Comparison of ENCODE assay signal across 8 cellular contexts in genomic region chr15:39579487-39580116, GRCh38. TPM values are rescaled to one million over a fixed set of nuclear protein-coding genes. Genes with fewer than 3 reads are reported as not detected.
DNase-seq lines count a peak whose midpoint lies in the region; ATAC-seq and TF ChIP-seq lines count a peak whose summit lies in the region.

No MANE protein-coding gene starts in this region.

- H3K4me3 ChIP-seq in mucosa of stomach (ENCODE audit: low read length) = peak overlapping the region; percentile 54

- TF ChIP-seq CTCF in GM13977 (IDR thresholded peaks at IDR 0.05; ENCODE audit: extremely low read depth, insufficient read depth, missing control alignments) = no peak

- DNase-seq in DMS79 treated with DMSO at 0.1 percent for 48 hours (lab: John Stamatoyannopoulos, UW) (peak; percentile 15), DMS79 (lab: John Stamatoyannopoulos, UW) (no peak), RKO (ENCODE audit: low spot score) (peak; percentile 53), GM13977 (ENCODE audit: low spot score) (no peak)
- DNase-seq in activated naive CD4-positive, alpha-beta T cell (lab: John Stamatoyannopoulos, UW) = no peak

- in situ Hi-C loops in GM13977 (cut with MboI; ENCODE audit: low pct_unique_long_range_greater_than_20kb, low sequenced_read_pairs, unreplicated experiment) = loop anchor here (25.0 kb wide), 2 partner anchors 217 to 467 kb away; no protein-coding TSS in a partner anchor

- H3K4me1 ChIP-seq in mucosa of stomach (ENCODE audit: control insufficient read depth, insufficient read depth, low read length) = peaks cover 19% of the 10 kb centered on the region

- H3K9ac ChIP-seq in mucosa of stomach (ENCODE audit: low read length) = peak overlapping the region; percentile 51

- peaks cover 42% of the 10 kb centered on the region for H3K27me3 ChIP-seq in mucosa of stomach (ENCODE audit: control insufficient read depth, insufficient read depth, low read length)

- H3K36me3 ChIP-seq in mucosa of stomach (ENCODE audit: control insufficient read depth, insufficient read depth, low read length) = no peaks in the 10 kb centered on the region

- ATAC-seq in esophagus mucosa (peak; percentile 40), HG02678 (IDR thresholded peaks at IDR 0.05; ENCODE audit: unreplicated experiment) (no peak)

- no peaks in the 10 kb centered on the region for H3K9me3 ChIP-seq in mucosa of stomach (ENCODE audit: control insufficient read depth, low read length)

RNA-seq across cellular contexts. Expression of gene THBS1, which starts 1.3 kb away (rescaled TPM):
- 16.3 TPM for total RNA-seq in esophagus mucosa

Comparison
In these comparisons a context has a peak if more than half of its experiments do, and no peak if none do; other contexts are left out.
1. DNase-seq: peak in DMS79 treated with DMSO at 0.1 percent for 48 hours (single experiment) and RKO (single experiment); none in DMS79 (single experiment), activated naive CD4-positive, alpha-beta T cell (0 of 4) and GM13977 (single experiment).